36 cellular contexts compared by ENCODE assay signal in the genomic region with DNA sequence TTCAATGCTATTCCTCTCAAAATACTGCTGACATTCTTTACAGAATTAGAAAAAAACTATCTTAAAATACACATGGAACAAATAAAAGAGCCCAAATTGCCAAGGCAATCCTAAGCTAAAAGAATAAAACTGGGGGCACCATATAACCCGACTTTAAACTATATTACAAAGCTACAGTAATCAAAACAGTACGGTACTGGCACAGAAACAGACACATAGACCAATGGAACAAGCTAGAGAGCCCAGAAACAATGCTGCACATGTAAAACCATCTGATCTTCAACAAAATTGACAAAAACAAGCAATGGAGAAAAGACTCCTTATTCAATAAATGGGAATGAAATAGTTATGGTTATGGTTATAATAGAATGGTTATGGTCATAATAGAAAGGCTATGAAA.
"Had no signal": no experiment of that assay in that cellular context is flagged by ENCODE, and none has a peak within 500 bp of the region (broad histone marks: within the 10 kb centered on the region; RNA-seq: fewer than 3 reads in every experiment).

No MANE protein-coding gene starts in this region.

- H3K27me3 ChIP-seq: adrenal gland, cardiac muscle cell, colonic mucosa had no signal

- FAIRE-seq: bronchial epithelial cell, TTC549 had no signal

- H3K4me1 Mint-ChIP-seq: activated B cell treated with CpG ODN at 0.5 μM for 24 hours; activated CD4-positive, alpha-beta memory T cell treated with anti-CD3 and anti-CD28 coated beads, Interleukin-2, amount 10 ng/mL, durations not matched to agents 7 days and 5 days; activated CD4-positive, alpha-beta T cell treated with anti-CD3 and anti-CD28 coated beads, Interleukin-2, amount 10 ng/mL, durations not matched to agents 7 days and 5 days; activated CD8-positive, alpha-beta memory T cell treated with anti-CD3 and anti-CD28 coated beads, Interleukin-2, amount 10 ng/mL, durations not matched to agents 7 days and 5 days; activated naive CD8-positive, alpha-beta T cell treated with anti-CD3 and anti-CD28 coated beads for 36 hours; activated T-helper 17 cell treated with anti-CD3 and anti-CD28 coated beads, Interleukin-2, amount 50 U/mL, for 72 hours; brain; central memory CD8-positive, alpha-beta T cell had no signal

- H3K9me3 ChIP-seq: adrenal gland had no signal

- H3K9me3 Mint-ChIP-seq: activated T-helper 17 cell treated with anti-CD3 and anti-CD28 coated beads, Interleukin-2, amount 50 U/mL, for 72 hours had no signal

- DNase-seq: activated B cell treated with CpG ODN at 0.5 μM for 24 hours; activated CD4-positive, alpha-beta memory T cell treated with anti-CD3 and anti-CD28 coated beads, Interleukin-2, amount 10 ng/mL, durations not matched to agents 7 days and 5 days; activated CD4-positive, alpha-beta T cell treated with anti-CD3 and anti-CD28 coated beads for 4 hours; activated CD4-positive, alpha-beta T cell treated with anti-CD3 and anti-CD28 coated beads, Interleukin-2, amount 10 ng/mL, durations not matched to agents 7 days and 5 days; activated CD4-positive, alpha-beta T cell treated with anti-CD3 and anti-CD28 coated beads, Interleukin-2, amount 50 U/mL, for 48 hours; activated CD4-positive, CD25-positive, alpha-beta regulatory T cell treated with anti-CD3 and anti-CD28 coated beads, Interleukin-2, amount 50 U/mL, for 72 hours; activated CD8-positive, alpha-beta memory T cell treated with anti-CD3 and anti-CD28 coated beads for 24 hours; activated CD8-positive, alpha-beta memory T cell treated with anti-CD3 and anti-CD28 coated beads, Interleukin-2, amount 10 ng/mL, durations not matched to agents 7 days and 5 days; activated CD8-positive, alpha-beta memory T cell treated with anti-CD3 and anti-CD28 coated beads, Interleukin-2, amount 50 U/mL, for 48 hours; activated CD8-positive, alpha-beta T cell treated with anti-CD3 and anti-CD28 coated beads, Interleukin-2, amount 10 ng/mL, durations not matched to agents 7 days and 5 days; activated effector memory CD4-positive, alpha-beta T cell treated with anti-CD3 and anti-CD28 coated beads, Interleukin-2, amount 50 U/mL, for 16 hours; activated gamma-delta T cell treated with Interleukin-2 at 50 U/mL for 16 hours; activated naive CD4-positive, alpha-beta T cell; activated naive CD4-positive, alpha-beta T cell treated with anti-CD3 and anti-CD28 coated beads for 36 hours; activated naive CD4-positive, alpha-beta T cell treated with anti-CD3 and anti-CD28 coated beads, Interleukin-2, amount 50 U/mL, for 16 hours; activated naive CD8-positive, alpha-beta T cell treated with anti-CD3 and anti-CD28 coated beads for 36 hours; activated T-cell treated with anti-CD3 and anti-CD28 coated beads, Interleukin-2, amount 50 U/mL, for 4 hours; activated T-cell treated with anti-CD3 and anti-CD28 coated beads, Interleukin-2, amount 50 U/mL, for 72 hours; adrenal gland; amniotic stem cell; aorta; caudate nucleus; cerebellar nuclear complex; colonic mucosa; T-helper 2 cell; T-helper 9 cell had no signal

- H3K4me1 ChIP-seq: adrenal gland, colonic mucosa had no signal

- H3K27ac Mint-ChIP-seq: activated B cell treated with CpG ODN at 0.5 μM for 24 hours; activated CD4-positive, alpha-beta memory T cell treated with anti-CD3 and anti-CD28 coated beads, Interleukin-2, amount 10 ng/mL, durations not matched to agents 7 days and 5 days; activated CD4-positive, alpha-beta T cell treated with anti-CD3 and anti-CD28 coated beads, Interleukin-2, amount 10 ng/mL, durations not matched to agents 7 days and 5 days; activated CD8-positive, alpha-beta memory T cell treated with anti-CD3 and anti-CD28 coated beads, Interleukin-2, amount 10 ng/mL, durations not matched to agents 7 days and 5 days; activated CD8-positive, alpha-beta T cell treated with anti-CD3 and anti-CD28 coated beads, Interleukin-2, amount 10 ng/mL, durations not matched to agents 7 days and 5 days; activated naive CD4-positive, alpha-beta T cell treated with anti-CD3 and anti-CD28 coated beads for 36 hours; activated naive CD4-positive, alpha-beta T cell treated with anti-CD3 and anti-CD28 coated beads, Interleukin-2, amount 50 U/mL, for 72 hours; activated naive CD8-positive, alpha-beta T cell treated with anti-CD3 and anti-CD28 coated beads for 36 hours; activated T-cell treated with anti-CD3 and anti-CD28 coated beads, Interleukin-2, amount 50 U/mL, for 72 hours; activated T-helper 1 cell treated with anti-CD3 and anti-CD28 coated beads, Interleukin-12 subunit alpha, Interleukin-12 subunit beta, Interleukin-2, Interleukin-4 antibody, amounts not matched to agents 30 ng/mL and 10 ng/mL and 1 ng/mL, durations not matched to agents 14 hours and 24 hours and 36 hours; activated T-helper 17 cell treated with anti-CD3 and anti-CD28 coated beads, Interleukin-2, amount 50 U/mL, for 72 hours; brain; T-helper 2 cell treated with Interferon-gamma antibody and Interleukin-4, amounts not matched to agents 5 μg/mL and 100 μg/mL, for 36 hours had no signal

- H3K36me3 Mint-ChIP-seq: activated CD8-positive, alpha-beta memory T cell treated with anti-CD3 and anti-CD28 coated beads, Interleukin-2, amount 10 ng/mL, durations not matched to agents 7 days and 5 days; activated naive CD4-positive, alpha-beta T cell treated with anti-CD3 and anti-CD28 coated beads, Interleukin-2, amount 50 U/mL, for 72 hours; activated naive CD8-positive, alpha-beta T cell treated with anti-CD3 and anti-CD28 coated beads for 36 hours; brain had no signal

- H3K36me3 ChIP-seq: adrenal gland, cardiac muscle cell, colonic mucosa had no signal

- H3K4me3 Mint-ChIP-seq: activated B cell treated with CpG ODN at 0.5 μM for 24 hours; activated CD4-positive, alpha-beta memory T cell treated with anti-CD3 and anti-CD28 coated beads, Interleukin-2, amount 10 ng/mL, durations not matched to agents 7 days and 5 days; activated CD4-positive, alpha-beta T cell treated with anti-CD3 and anti-CD28 coated beads, Interleukin-2, amount 10 ng/mL, durations not matched to agents 7 days and 5 days; activated CD8-positive, alpha-beta memory T cell treated with anti-CD3 and anti-CD28 coated beads, Interleukin-2, amount 10 ng/mL, durations not matched to agents 7 days and 5 days; activated CD8-positive, alpha-beta T cell treated with anti-CD3 and anti-CD28 coated beads, Interleukin-2, amount 10 ng/mL, durations not matched to agents 7 days and 5 days; activated naive CD4-positive, alpha-beta T cell treated with anti-CD3 and anti-CD28 coated beads for 36 hours; activated naive CD8-positive, alpha-beta T cell treated with anti-CD3 and anti-CD28 coated beads for 36 hours; activated T-cell treated with anti-CD3 and anti-CD28 coated beads, Interleukin-2, amount 50 U/mL, for 4 hours; activated T-cell treated with anti-CD3 and anti-CD28 coated beads, Interleukin-2, amount 50 U/mL, for 72 hours; activated T-helper 1 cell treated with anti-CD3 and anti-CD28 coated beads, Interleukin-12 subunit alpha, Interleukin-12 subunit beta, Interleukin-2, Interleukin-4 antibody, amounts not matched to agents 30 ng/mL and 10 ng/mL and 1 ng/mL, durations not matched to agents 14 hours and 24 hours and 36 hours; activated T-helper 17 cell treated with anti-CD3 and anti-CD28 coated beads, Interleukin-2, amount 50 U/mL, for 72 hours; brain; central memory CD8-positive, alpha-beta T cell; T-helper 2 cell treated with Interferon-gamma antibody and Interleukin-4, amounts not matched to agents 5 μg/mL and 100 μg/mL, for 36 hours had no signal

- H3K27me3 Mint-ChIP-seq: activated B cell treated with CpG ODN at 0.5 μM for 24 hours; activated CD4-positive, alpha-beta memory T cell treated with anti-CD3 and anti-CD28 coated beads, Interleukin-2, amount 10 ng/mL, durations not matched to agents 7 days and 5 days; activated CD4-positive, alpha-beta T cell treated with anti-CD3 and anti-CD28 coated beads, Interleukin-2, amount 10 ng/mL, durations not matched to agents 7 days and 5 days; activated CD8-positive, alpha-beta memory T cell treated with anti-CD3 and anti-CD28 coated beads, Interleukin-2, amount 10 ng/mL, durations not matched to agents 7 days and 5 days; activated naive CD8-positive, alpha-beta T cell treated with anti-CD3 and anti-CD28 coated beads for 36 hours; activated T-helper 17 cell treated with anti-CD3 and anti-CD28 coated beads, Interleukin-2, amount 50 U/mL, for 72 hours; central memory CD8-positive, alpha-beta T cell had no signal

- ATAC-seq: activated CD8-positive, alpha-beta memory T cell treated with anti-CD3 and anti-CD28 coated beads, Interleukin-2, amount 10 ng/mL, durations not matched to agents 7 days and 5 days; activated CD8-positive, alpha-beta T cell treated with anti-CD3 and anti-CD28 coated beads, Interleukin-2, amount 10 ng/mL, durations not matched to agents 7 days and 5 days; activated naive CD4-positive, alpha-beta T cell treated with anti-CD3 and anti-CD28 coated beads, Interleukin-2, amount 50 U/mL, for 72 hours; activated T-cell treated with anti-CD3 and anti-CD28 coated beads, Interleukin-2, amount 50 U/mL, for 4 hours; activated T-cell treated with anti-CD3 and anti-CD28 coated beads, Interleukin-2, amount 50 U/mL, for 72 hours; activated T-helper 17 cell treated with anti-CD3 and anti-CD28 coated beads, Interleukin-2, amount 50 U/mL, for 72 hours had no signal

- H3K4me3 ChIP-seq: adrenal gland, cardiac muscle cell, colonic mucosa had no signal

- H3K27ac ChIP-seq: adrenal gland, cardiac muscle cell, colonic mucosa, VCaP had no signal
